ENCODE assay signal across 8 cellular contexts in the genomic region with DNA sequence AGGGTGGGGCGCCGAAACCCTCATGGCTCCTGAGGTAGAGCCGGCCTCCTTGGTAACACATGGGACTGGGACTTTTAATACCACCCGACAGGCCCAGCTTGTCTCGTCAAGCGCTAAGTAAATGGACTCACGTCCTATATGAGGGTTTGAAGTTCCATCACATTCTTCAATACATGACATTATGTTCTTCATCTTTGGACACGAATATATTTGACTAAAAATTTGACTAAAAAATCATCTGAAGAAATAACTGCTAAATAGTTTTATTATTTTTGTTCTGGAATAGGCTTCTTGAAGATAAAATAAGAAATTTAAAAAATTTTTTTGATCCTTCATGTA. TPM values are rescaled to one million over a fixed set of nuclear protein-coding genes. Genes with fewer than 3 reads are reported as not detected.
DNase-seq lines count a peak whose midpoint lies in the region; ATAC-seq and TF ChIP-seq lines count a peak whose summit lies in the region.

No MANE protein-coding gene starts in this region.

- H3K27me3 ChIP-seq in heart left ventricle (no peaks in the 10 kb centered on the region), vagina (no peaks in the 10 kb centered on the region)

- H3K4me1 ChIP-seq in heart left ventricle (peaks cover 0 to 16% (median 10%) of the 10 kb centered on the region in 12 donors), vagina (peaks cover 17% of the 10 kb centered on the region)

- peaks cover 0 to 6% (median 0%) of the 10 kb centered on the region in 9 donors for H3K36me3 ChIP-seq in heart left ventricle
- no peaks in the 10 kb centered on the region for H3K36me3 ChIP-seq in vagina

- 7 to 11% (median 9%) methylated on average over 8 of the region's 8 CpGs for WGBS in heart left ventricle, 4 donors

- H3K27ac Mint-ChIP-seq in brain, result peak overlapping the region; percentile 94 to 99 (median 96)
- peak overlapping the region; percentile 98 for H3K27ac Mint-ChIP-seq in mesothelial cell of epicardium

- H3K36me3 Mint-ChIP-seq in brain (peaks cover 19% of the 10 kb centered on the region), mesothelial cell of epicardium (peaks cover 7% of the 10 kb centered on the region)

- H3K4me3 ChIP-seq in heart left ventricle (peak overlapping the region; percentile 70 to 100 (median 86)), vagina (peak overlapping the region; percentile 71 to 85)

- no peak for DNase-seq in heart left ventricle
- no peak for DNase-seq in Right ventricle myocardium superior
- no peak for DNase-seq in mesothelial cell of epicardium (ENCODE audit: low spot score in 2 of 2, unreplicated experiment in 2 of 2)
- DNase-seq in vagina (ENCODE audit: extremely low spot score in 2 of 2), result no peak

- TF ChIP-seq CTCF in heart left ventricle (IDR thresholded peaks at IDR 0.05) (peak in 2 of 12 donors; percentile 6 to 27), brain (conservative IDR thresholded peaks at IDR 0.05) (peak; percentile 69 to 86), mesothelial cell of epicardium (IDR thresholded peaks at IDR 0.05; ENCODE audit: unreplicated experiment) (no peak), vagina (IDR thresholded peaks at IDR 0.05) (peak in 1 of 3 experiments; percentile 9)

- peak overlapping the region in 9 of 12 donors; percentile 83 to 91 (median 88) for H3K27ac ChIP-seq in heart left ventricle
- peak overlapping the region; percentile 80 for H3K27ac ChIP-seq in vagina

- ATAC-seq in heart left ventricle (no peak), Right ventricle myocardium superior (ENCODE audit: poor library complexity) (no peak), GM21381 (IDR thresholded peaks at IDR 0.05; ENCODE audit: unreplicated experiment) (no peak), GM21515 (IDR thresholded peaks at IDR 0.05; ENCODE audit: unreplicated experiment) (no peak), GM19035 (IDR thresholded peaks at IDR 0.05; ENCODE audit: unreplicated experiment) (no peak)

- H3K9me3 ChIP-seq in heart left ventricle (no peaks in the 10 kb centered on the region), vagina (no peaks in the 10 kb centered on the region)

- H3K27me3 Mint-ChIP-seq in brain (no peaks in the 10 kb centered on the region), mesothelial cell of epicardium (ENCODE audit: low read depth) (no peaks in the 10 kb centered on the region)

- TF ChIP-seq POLR2A in heart left ventricle (IDR thresholded peaks at IDR 0.05) (no peak), vagina (IDR thresholded peaks at IDR 0.05) (no peak)

- H3K4me3 Mint-ChIP-seq in brain (peak overlapping the region; percentile 96 to 99 (median 98)), mesothelial cell of epicardium (peak overlapping the region; percentile 85)

- intact Hi-C loops in heart left ventricle (cut with DNase I) (loop anchor here in 3 of 10 donors (2.0 to 10.0 kb wide), 3 partner anchors 65 to 123 kb away; a partner anchor contains a TSS), Right ventricle myocardium superior (cut with DNase I) (no loop called here), vagina (cut with DNase I) (no loop called here)

- H3K9me3 Mint-ChIP-seq in brain, result peaks cover 0 to 5% (median 0%) of the 10 kb centered on the region in 5 experiments
- H3K9me3 Mint-ChIP-seq in mesothelial cell of epicardium, result no peaks in the 10 kb centered on the region

- peaks cover 29% of the 10 kb centered on the region for H3K4me1 Mint-ChIP-seq in brain
- H3K4me1 Mint-ChIP-seq in mesothelial cell of epicardium, result peaks cover 20% of the 10 kb centered on the region

RNA-seq across cellular contexts. Expression of a gene that starts 0.3 kb away (rescaled TPM):
- total RNA-seq in heart left ventricle (1 to 10 TPM; 4.5 to 7.9 (median 6.0) TPM), Right ventricle myocardium superior (7.1 TPM), mesothelial cell of epicardium (17.6 to 18.7 TPM (median 17.7 TPM) in 3 replicates), vagina (3.2 TPM)
- polyA plus RNA-seq in heart left ventricle (1 to 10 TPM; 1.8 to 3.0 TPM), brain (ENCODE audit: insufficient read depth, low read depth, low replicate concordance) (2.8 TPM)

RNA-seq across cellular contexts. Expression of a gene that starts 59.5 kb away (rescaled TPM):
- 10 to 100 TPM in 1 of 9 donors, 1 to 10 TPM in 8; 4.0 to 13.1 (median 8.2) TPM for total RNA-seq in heart left ventricle
- 1 to 10 TPM; 2.7 to 3.1 TPM for polyA plus RNA-seq in heart left ventricle
- total RNA-seq in Right ventricle myocardium superior, result 13.9 TPM
- 4.5 TPM for polyA plus RNA-seq in brain (ENCODE audit: insufficient read depth, low read depth, low replicate concordance)
- total RNA-seq in mesothelial cell of epicardium, result 13.0 to 18.1 TPM (median 14.4 TPM) in 3 replicates
- total RNA-seq in vagina, result 6.6 TPM
